28 cellular contexts compared by ENCODE assay signal in genomic region chr11:90798769-90799168, GRCh38.
DNase-seq lines count a peak whose midpoint lies in the region; ATAC-seq, FAIRE-seq and TF ChIP-seq lines count a peak whose summit lies in the region.
"Had no signal": no experiment of that assay in that cellular context is flagged by ENCODE, and none has a peak within 500 bp of the region (broad histone marks: within the 10 kb centered on the region; RNA-seq: fewer than 3 reads in every experiment).

No MANE protein-coding gene starts in this region.

- no peak overlapping the region for H4K5ac ChIP-seq in H1 (ENCODE audit: insufficient read length, low read depth, low read length)

- no peak overlapping the region for H2BK12ac ChIP-seq in H1 (ENCODE audit: low read depth, low read length)

- DNase-seq in WTC11 (ENCODE audit: low spot score) (no peak), H1 (ENCODE audit: low read depth in 1 of 2, low spot score in 2 of 2) (no peak), nephron progenitor cell (no peak), neural progenitor cell (ENCODE audit: low spot score) (no peak), NCI-H1694 treated with DMSO at 0.1 percent for 48 hours (lab: John Stamatoyannopoulos, UW) (no peak), GM12891 (ENCODE audit: insufficient read length, low spot score) (no peak), GM10266 (ENCODE audit: extremely low spot score) (no peak)
- DNase-seq: 8988T; ACHN; BE2C; C1 segment of cervical spinal cord; CD4-positive, alpha-beta memory T cell; CD4-positive, CD25-positive, alpha-beta regulatory T cell; CD8-positive, alpha-beta memory T cell; COR-L47; DMS 273 treated with DMSO at 0.1 percent for 48 hours; DMS153; DMS53; DMS79; DND-41; EL; GDM1 had no signal

- H3K36me3 ChIP-seq in H1 (ENCODE audit: control insufficient read depth in 2 of 4, insufficient read depth in 4 of 4, low read length in 3 of 4) (no peaks in the 10 kb centered on the region), neural progenitor cell (no peaks in the 10 kb centered on the region)
- H3K36me3 ChIP-seq: BE2C, BLaER1 had no signal

- H2BK5ac ChIP-seq in H1 (ENCODE audit: low read depth, low read length) = no peak overlapping the region

- H3K4me2 ChIP-seq in H1 (ENCODE audit: insufficient read depth in 1 of 2, low read depth in 2 of 2, low read length in 2 of 2) = no peak overlapping the region
- no peak overlapping the region for H3K4me2 ChIP-seq in neural progenitor cell
- H3K4me2 ChIP-seq: BLaER1 had no signal

- H3K9me3 ChIP-seq in H1 (ENCODE audit: insufficient read depth in 2 of 2, low read depth in 1 of 2, low read length in 1 of 2) (no peaks in the 10 kb centered on the region), neural progenitor cell (ENCODE audit: low read depth) (no peaks in the 10 kb centered on the region)
- H3K9me3 ChIP-seq: BE2C, BLaER1 had no signal

- no peaks in the 10 kb centered on the region for H3K9me3 Mint-ChIP-seq in WTC11
- H3K9me3 Mint-ChIP-seq in nephron progenitor cell = no peaks in the 10 kb centered on the region
- H3K9me3 Mint-ChIP-seq in neural progenitor cell = no peaks in the 10 kb centered on the region

- no peak overlapping the region for H3K23ac ChIP-seq in H1 (ENCODE audit: insufficient read length)

- no peaks in the 10 kb centered on the region for H3K79me2 ChIP-seq in H1 (ENCODE audit: control insufficient read depth in 1 of 2, insufficient read depth in 2 of 2, low read length in 2 of 2)
- no peaks in the 10 kb centered on the region for H3K79me2 ChIP-seq in neural progenitor cell (ENCODE audit: low read depth)

- no peak overlapping the region for H2AK5ac ChIP-seq in H1 (ENCODE audit: low read depth, low read length)

- H3K36me3 Mint-ChIP-seq in WTC11 = no peaks in the 10 kb centered on the region
- H3K36me3 Mint-ChIP-seq in nephron progenitor cell (ENCODE audit: low read depth) = no peaks in the 10 kb centered on the region
- no peaks in the 10 kb centered on the region for H3K36me3 Mint-ChIP-seq in neural progenitor cell
- H3K36me3 Mint-ChIP-seq: CD14-positive monocyte; CD4-positive, alpha-beta memory T cell; CD4-positive, CD25-positive, alpha-beta regulatory T cell; CD8-positive, alpha-beta memory T cell had no signal

- no peaks in the 10 kb centered on the region for H3K79me1 ChIP-seq in H1 (ENCODE audit: low read depth, low read length)

- H3K4me1 Mint-ChIP-seq in WTC11 (peaks cover 18% of the 10 kb centered on the region), nephron progenitor cell (peaks cover 9% of the 10 kb centered on the region), neural progenitor cell (peaks cover 7% of the 10 kb centered on the region)
- H3K4me1 Mint-ChIP-seq: CD14-positive monocyte; CD4-positive, alpha-beta memory T cell; CD4-positive, CD25-positive, alpha-beta regulatory T cell; CD8-positive, alpha-beta memory T cell had no signal

- no peak overlapping the region for H3K4ac ChIP-seq in H1 (replicated peaks; ENCODE audit: insufficient read length, low read depth, low read length)

- TF ChIP-seq POLR2A in H1 (IDR thresholded peaks at IDR 0.05; ENCODE audit: control extremely low read depth in 1 of 2, low read depth in 2 of 2, low read length in 2 of 2) (no peak), GM12891 (IDR thresholded peaks at IDR 0.05; ENCODE audit: low read depth, low read length) (no peak)

- POLR2A ChIA-PET in WTC11 (lab: Charles Lee) (interaction anchor here (0.6 kb wide), 1 partner anchor 9 kb away, joined by 3 read pairs; no protein-coding TSS in a partner anchor), H1 (lab: Charles Lee; ENCODE audit: partially characterized antibody) (no interaction called here)

- ATAC-seq in WTC11 (no peak), HG02642 (IDR thresholded peaks at IDR 0.05; ENCODE audit: poor library complexity, unreplicated experiment) (no peak)

- H3K27me3 Mint-ChIP-seq in WTC11 (ENCODE audit: low read depth) (no peaks in the 10 kb centered on the region), nephron progenitor cell (ENCODE audit: low read depth, poor library complexity) (no peaks in the 10 kb centered on the region), neural progenitor cell (ENCODE audit: insufficient read depth, low read depth) (no peaks in the 10 kb centered on the region)
- H3K27me3 Mint-ChIP-seq: CD4-positive, alpha-beta memory T cell; CD4-positive, CD25-positive, alpha-beta regulatory T cell; CD8-positive, alpha-beta memory T cell had no signal

- H2BK15ac ChIP-seq in H1 (ENCODE audit: low read length) = no peak overlapping the region

- no peak overlapping the region for H3K4me3 ChIP-seq in H1 (ENCODE audit: extremely low read depth in 1 of 4, insufficient read depth in 2 of 4, low read depth in 3 of 4, low read length in 4 of 4)
- H3K4me3 ChIP-seq in neural progenitor cell = no peak overlapping the region
- H3K4me3 ChIP-seq: BLaER1 had no signal

- H3K27me3 ChIP-seq in H1 (replicated peaks in 1 of 4; ENCODE audit: control insufficient read depth in 3 of 4, extremely low read depth in 1 of 4, insufficient read depth in 3 of 4, low read length in 3 of 4) (no peaks in the 10 kb centered on the region), neural progenitor cell (no peaks in the 10 kb centered on the region)
- H3K27me3 ChIP-seq: BE2C, BLaER1 had no signal

- H3K23me2 ChIP-seq in H1 (ENCODE audit: low read depth, low read length) = no peaks in the 10 kb centered on the region

- H3K27ac Mint-ChIP-seq in WTC11 (peak overlapping the region; percentile 4; the same call in 1 of the 2 replicates), nephron progenitor cell (peak overlapping the region; percentile 15), neural progenitor cell (no peak overlapping the region)
- H3K27ac Mint-ChIP-seq: CD14-positive monocyte; CD4-positive, alpha-beta memory T cell; CD4-positive, CD25-positive, alpha-beta regulatory T cell; CD8-positive, alpha-beta memory T cell had no signal

- TF ChIP-seq CTCF in WTC11 (IDR thresholded peaks at IDR 0.05) (no peak), H1 (IDR thresholded peaks at IDR 0.05; ENCODE audit: control extremely low read depth in 1 of 3, insufficient read depth in 1 of 3, low read depth in 1 of 3, low read length in 3 of 3) (no peak), nephron progenitor cell (IDR thresholded peaks at IDR 0.05) (no peak), neural progenitor cell (IDR thresholded peaks at IDR 0.05) (no peak), GM10266 (IDR thresholded peaks at IDR 0.05; ENCODE audit: control insufficient read depth, insufficient read depth, low read depth, missing control alignments) (no peak)

- H3F3A ChIP-seq in neural progenitor cell (ENCODE audit: low read depth) = peaks cover 12% of the 10 kb centered on the region

- H3K18ac ChIP-seq in H1 (ENCODE audit: extremely low read depth, low read length) = no peak overlapping the region

- H3K9ac ChIP-seq in H1 (replicated peaks in 1 of 4; ENCODE audit: extremely low read depth in 1 of 4, low read depth in 3 of 4, low read length in 3 of 4) (no peak overlapping the region), neural progenitor cell (no peak overlapping the region)
- H3K9ac ChIP-seq: BLaER1 had no signal

- H3K4me3 Mint-ChIP-seq in WTC11 (no peak overlapping the region), nephron progenitor cell (no peak overlapping the region), neural progenitor cell (no peak overlapping the region)
- H3K4me3 Mint-ChIP-seq: CD14-positive monocyte; CD4-positive, alpha-beta memory T cell; CD4-positive, CD25-positive, alpha-beta regulatory T cell; CD8-positive, alpha-beta memory T cell had no signal

- CTCF ChIA-PET in WTC11 (lab: Charles Lee) (no interaction called here), H1 (lab: Charles Lee; ENCODE audit: partially characterized antibody) (interaction anchor here (1.0 to 1.6 kb wide), 2 partner anchors 10 to 22 kb away, joined by 3 to 4 read pairs; no protein-coding TSS in a partner anchor)

- WGBS in H1 (ENCODE audit: extremely low coverage in 1 of 2, insufficient coverage in 1 of 2, insufficient read length in 1 of 2, insufficient replicate concordance in 2 of 2, low coverage in 1 of 2, low lambda C conversion rate in 2 of 2, missing lambda C conversion rate in 1 of 2), 2 experiments = 85% methylated on average over 3 of the region's 3 CpGs; no CpG with 5 or more reads in 1 of the 2 experiments

- H3K27ac ChIP-seq in H1 (ENCODE audit: low read depth, low read length) (no peak overlapping the region), neural progenitor cell (no peak overlapping the region)
- H3K27ac ChIP-seq: BLaER1 had no signal

- no peak for TF ChIP-seq EP300 in H1 (IDR thresholded peaks at IDR 0.05; ENCODE audit: borderline replicate concordance in 1 of 2, low read depth in 2 of 2, low read length in 2 of 2)

- H3K4me1 ChIP-seq in H1 (replicated peaks in 1 of 4; ENCODE audit: control insufficient read depth in 3 of 4, insufficient read depth in 4 of 4, low read length in 3 of 4) = no peaks in the 10 kb centered on the region; a peak in 1 of 7 replicates
- H3K4me1 ChIP-seq in neural progenitor cell = peaks cover 34% of the 10 kb centered on the region
- H3K4me1 ChIP-seq: BE2C, BLaER1 had no signal

- no peak overlapping the region for H3K56ac ChIP-seq in H1 (replicated peaks; ENCODE audit: insufficient read length, low read depth, low read length)

- no peak overlapping the region for H4K91ac ChIP-seq in H1 (replicated peaks; ENCODE audit: insufficient read length, low read length)

- FAIRE-seq in H1 (lab: Jason Lieb, UNC) (no peak), GM12891 (lab: Jason Lieb, UNC) (no peak)
- FAIRE-seq: A204.1, GM12892, GM18507 had no signal

- no peak for TF ChIP-seq RAD21 in H1 (IDR thresholded peaks at IDR 0.05 in 1 of 2, conservative IDR thresholded peaks at IDR 0.05 in 1 of 2; ENCODE audit: low read depth in 2 of 2, low read length in 2 of 2)

- no peak overlapping the region for H3K14ac ChIP-seq in H1 (ENCODE audit: insufficient read length)

- H2AFZ ChIP-seq in H1 (ENCODE audit: low read length) (peak overlapping the region; percentile 66; the same call in 1 of the 2 replicates), neural progenitor cell (replicated peaks) (peak overlapping the region; percentile 1)

- no peaks in the 10 kb centered on the region for H4K20me1 ChIP-seq in H1 (replicated peaks in 1 of 2; ENCODE audit: control insufficient read depth in 1 of 2, insufficient read depth in 2 of 2, low read length in 2 of 2)
- H4K20me1 ChIP-seq in neural progenitor cell (ENCODE audit: low read depth) = no peaks in the 10 kb centered on the region
- H4K20me1 ChIP-seq: BLaER1 had no signal

- no peak overlapping the region for H2BK120ac ChIP-seq in H1 (replicated peaks; ENCODE audit: low read depth, low read length)

- no peak overlapping the region for H2BK20ac ChIP-seq in H1 (ENCODE audit: low read length)

- H4K8ac ChIP-seq in H1 (ENCODE audit: extremely low read depth, insufficient read depth, low read length) = no peak overlapping the region

TF ChIP-seq in H1, 55 proteins besides CTCF, POLR2A, EP300 and RAD21:
- no peak for TF ChIP-seq CHD2 (IDR thresholded peaks at IDR 0.05; ENCODE audit: low read length)

TF ChIP-seq in GM12891, 5 proteins besides CTCF, POLR2A, EP300 and RAD21:
- TF ChIP-seq PAX5 (IDR thresholded peaks at IDR 0.05; ENCODE audit: insufficient read depth, low read length, severe bottlenecking) (no peak), TAF1 (IDR thresholded peaks at IDR 0.05; ENCODE audit: low read depth, low read length) (no peak)
TF ChIP-seq in GM12891: peak in this region for 0.
